3 cellular contexts compared by ENCODE assay signal in the genomic region with DNA sequence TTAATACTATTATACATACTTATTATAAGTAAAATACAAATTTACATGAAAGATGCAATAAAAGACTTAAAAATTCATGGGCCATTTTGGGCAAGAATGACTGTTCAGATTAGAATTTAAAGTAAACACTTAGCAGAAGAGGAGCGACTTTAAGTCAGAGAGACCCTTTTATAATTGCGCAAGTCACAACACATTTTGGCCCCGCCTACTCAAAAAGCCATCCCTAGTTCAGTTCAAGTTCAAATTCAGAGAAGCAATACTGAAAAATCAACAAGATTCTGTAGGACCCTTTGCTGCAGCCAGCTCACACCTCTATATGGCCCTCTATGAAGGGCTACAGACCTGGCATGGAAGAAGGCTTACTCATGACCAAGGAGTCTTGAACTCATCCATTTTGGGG.
TF ChIP-seq lines count a peak whose summit lies in the region.

No MANE protein-coding gene starts in this region.

TF ChIP-seq in A549, 52 proteins besides CTCF, POLR2A, EP300 and RAD21:
- TF ChIP-seq CEBPB (IDR thresholded peaks at IDR 0.05) (peak; percentile 11 to 53; a peak in 2 of 4 replicates), TP53 (CRISPR knock-in tag; IDR thresholded peaks at IDR 0.05) (no peak)

TF ChIP-seq in IMR-90, 13 proteins besides CTCF, POLR2A, EP300 and RAD21:
- TF ChIP-seq FOS (IDR thresholded peaks at IDR 0.05; ENCODE audit: low read depth, low read length) (no peak), CEBPB (IDR thresholded peaks at IDR 0.05; ENCODE audit: low read depth, low read length) (peak; percentile 61)

TF ChIP-seq in K562, 482 proteins besides CTCF, POLR2A, EP300 and RAD21:
- TF ChIP-seq CEBPB (tag; IDR thresholded peaks at IDR 0.05) (peak; percentile 61; the same call in 1 of the 2 replicates), PRPF4 (IDR thresholded peaks at IDR 0.05; ENCODE audit: insufficient read depth, low read depth, low read length, poor library complexity, severe bottlenecking) (no peak)
